ENCODE assay signal across 8 cellular contexts in genomic region chr22:30314918-30315317, GRCh38. TPM values are rescaled to one million over a fixed set of nuclear protein-coding genes. Genes with fewer than 3 reads are reported as not detected.
DNase-seq lines count a peak whose midpoint lies in the region; ATAC-seq and TF ChIP-seq lines count a peak whose summit lies in the region.

No MANE protein-coding gene starts in this region.

- no peaks in the 10 kb centered on the region for H3K27me3 ChIP-seq in CD8-positive, alpha-beta T cell (ENCODE audit: insufficient read depth, low read length)
- no peaks in the 10 kb centered on the region for H3K27me3 ChIP-seq in gastroesophageal sphincter

- peak overlapping the region; percentile 79 for H3K27ac Mint-ChIP-seq in CD8-positive, alpha-beta T cell
- H3K27ac Mint-ChIP-seq in IgD-negative memory B cell (peak overlapping the region; percentile 41 to 93 (median 69)), natural killer cell (peak overlapping the region; percentile 37 to 80)
- peak overlapping the region; percentile 75 for H3K27ac Mint-ChIP-seq in activated T-helper 2 cell treated with anti-CD3 and anti-CD28 coated beads, Interferon-gamma antibody, Interleukin-2, Interleukin-4, amounts not matched to agents 10 μg/mL and 5 μg/mL and 100 μg/mL, durations not matched to agents 14 hours and 24 hours and 36 hours

- no peaks in the 10 kb centered on the region for H3K9me3 Mint-ChIP-seq in CD8-positive, alpha-beta T cell
- no peaks in the 10 kb centered on the region for H3K9me3 Mint-ChIP-seq in IgD-negative memory B cell
- H3K9me3 Mint-ChIP-seq in activated T-helper 2 cell treated with anti-CD3 and anti-CD28 coated beads, Interferon-gamma antibody, Interleukin-2, Interleukin-4, amounts not matched to agents 10 μg/mL and 5 μg/mL and 100 μg/mL, durations not matched to agents 14 hours and 24 hours and 36 hours, result no peaks in the 10 kb centered on the region
- no peaks in the 10 kb centered on the region for H3K9me3 Mint-ChIP-seq in natural killer cell

- TF ChIP-seq CTCF in CD8-positive, alpha-beta T cell (IDR thresholded peaks at IDR 0.05), result no peak
- TF ChIP-seq CTCF in natural killer cell (IDR thresholded peaks at IDR 0.05), result no peak
- no peak for TF ChIP-seq CTCF in gastroesophageal sphincter (IDR thresholded peaks at IDR 0.05)

- peak; percentile 34 for ATAC-seq in CD8-positive, alpha-beta T cell
- ATAC-seq in natural killer cell, result peak in 2 of 3 donors; percentile 59 to 63
- no peak for ATAC-seq in gastroesophageal sphincter
- no peak for ATAC-seq in GM21367 (IDR thresholded peaks at IDR 0.05; ENCODE audit: unreplicated experiment)

- intact Hi-C loops in CD8-positive, alpha-beta T cell (cut with DNase I, micrococcal nuclease), result no loop called here
- intact Hi-C loops in activated T-helper 2 cell treated with anti-CD3 and anti-CD28 coated beads, Interferon-gamma antibody, Interleukin-2, Interleukin-4, amounts not matched to agents 10 μg/mL and 5 μg/mL and 100 μg/mL, durations not matched to agents 14 hours and 24 hours and 36 hours (cut with micrococcal nuclease), result loop anchor here (10.0 kb wide), 1 partner anchor 50 kb away; the partner anchor contains the start of gene OSM
- intact Hi-C loops in natural killer cell (cut with micrococcal nuclease), result no loop called here

- DNase-seq in CD8-positive, alpha-beta T cell, result peak in 3 of 7 experiments; percentile 43 to 55 (median 49)
- no peak for DNase-seq in activated T-helper 2 cell treated with anti-CD3 and anti-CD28 coated beads, Interferon-gamma antibody, Interleukin-2, Interleukin-4, amounts not matched to agents 10 μg/mL and 5 μg/mL and 100 μg/mL, durations not matched to agents 14 hours and 24 hours and 36 hours (ENCODE audit: low spot score)
- no peak for DNase-seq in natural killer cell
- no peak for DNase-seq in NCI-H748 treated with DMSO at 0.1 percent for 48 hours (lab: John Stamatoyannopoulos, UW)
- no peak for DNase-seq in H4 (ENCODE audit: low spot score)

- no peaks in the 10 kb centered on the region for H3K9me3 ChIP-seq in CD8-positive, alpha-beta T cell (ENCODE audit: low read length)
- no peaks in the 10 kb centered on the region for H3K9me3 ChIP-seq in gastroesophageal sphincter

- no peaks in the 10 kb centered on the region for H3K27me3 Mint-ChIP-seq in CD8-positive, alpha-beta T cell (ENCODE audit: low read depth)
- H3K27me3 Mint-ChIP-seq in IgD-negative memory B cell (no peaks in the 10 kb centered on the region), natural killer cell (ENCODE audit: low read depth in 2 of 2) (no peaks in the 10 kb centered on the region)
- H3K27me3 Mint-ChIP-seq in activated T-helper 2 cell treated with anti-CD3 and anti-CD28 coated beads, Interferon-gamma antibody, Interleukin-2, Interleukin-4, amounts not matched to agents 10 μg/mL and 5 μg/mL and 100 μg/mL, durations not matched to agents 14 hours and 24 hours and 36 hours (ENCODE audit: low read depth), result no peaks in the 10 kb centered on the region

- POLR2A ChIA-PET in CD8-positive, alpha-beta T cell (lab: Charles Lee), result interaction anchor here (0.6 to 11.2 kb wide), 4 partner anchors 9 to 25 kb away, joined by 3 to 184 read pairs (median 12); partner anchors contain the start of genes CASTOR1 and TBC1D10A

- peaks cover 56% of the 10 kb centered on the region for H3K36me3 Mint-ChIP-seq in CD8-positive, alpha-beta T cell
- peaks cover 3% of the 10 kb centered on the region for H3K36me3 Mint-ChIP-seq in IgD-negative memory B cell
- H3K36me3 Mint-ChIP-seq in activated T-helper 2 cell treated with anti-CD3 and anti-CD28 coated beads, Interferon-gamma antibody, Interleukin-2, Interleukin-4, amounts not matched to agents 10 μg/mL and 5 μg/mL and 100 μg/mL, durations not matched to agents 14 hours and 24 hours and 36 hours (ENCODE audit: low read depth), result peaks cover 54% of the 10 kb centered on the region
- H3K36me3 Mint-ChIP-seq in natural killer cell, result no peaks in the 10 kb centered on the region

- no peak for TF ChIP-seq POLR2A in gastroesophageal sphincter (IDR thresholded peaks at IDR 0.05)

- no peak for TF ChIP-seq EP300 in gastroesophageal sphincter (IDR thresholded peaks at IDR 0.05)

- H3K27ac ChIP-seq in CD8-positive, alpha-beta T cell (ENCODE audit: low read depth, low read length), result no peak overlapping the region
- H3K27ac ChIP-seq in gastroesophageal sphincter, result peak overlapping the region in 2 of 4 donors; percentile 8 to 35

- peaks cover 97% of the 10 kb centered on the region for H3K4me1 ChIP-seq in CD8-positive, alpha-beta T cell (ENCODE audit: insufficient read depth, low read length)
- peaks cover 9 to 100% (median 53%) of the 10 kb centered on the region in 3 donors for H3K4me1 ChIP-seq in gastroesophageal sphincter

- H3K36me3 ChIP-seq in CD8-positive, alpha-beta T cell (ENCODE audit: insufficient read depth, low read length), result peaks cover 6% of the 10 kb centered on the region
- H3K36me3 ChIP-seq in gastroesophageal sphincter, result peaks cover 0 to 9% of the 10 kb centered on the region in 2 donors

- CTCF ChIA-PET in CD8-positive, alpha-beta T cell (lab: Charles Lee), result interaction anchor here (0.8 to 3.7 kb wide), 4 partner anchors 9 to 72 kb away, joined by 3 to 24 read pairs (median 8); partner anchors contain the start of gene RNF215

- 84 to 94% methylated on average over 4 to 6 of the region's 8 CpGs for WGBS in gastroesophageal sphincter (ENCODE audit: low coverage in 1 of 2), 2 donors

- peak overlapping the region; percentile 35 for H3K4me3 Mint-ChIP-seq in CD8-positive, alpha-beta T cell
- H3K4me3 Mint-ChIP-seq in IgD-negative memory B cell (peak overlapping the region in 1 of 4 donors; percentile 16), natural killer cell (no peak overlapping the region)
- no peak overlapping the region for H3K4me3 Mint-ChIP-seq in activated T-helper 2 cell treated with anti-CD3 and anti-CD28 coated beads, Interferon-gamma antibody, Interleukin-2, Interleukin-4, amounts not matched to agents 10 μg/mL and 5 μg/mL and 100 μg/mL, durations not matched to agents 14 hours and 24 hours and 36 hours (ENCODE audit: low read depth)

- H3K4me3 ChIP-seq in CD8-positive, alpha-beta T cell (ENCODE audit: low read depth, low read length), result no peak overlapping the region
- H3K4me3 ChIP-seq in gastroesophageal sphincter, result no peak overlapping the region

- H3K4me1 Mint-ChIP-seq in CD8-positive, alpha-beta T cell (ENCODE audit: low read depth), result peaks cover 97% of the 10 kb centered on the region
- H3K4me1 Mint-ChIP-seq in IgD-negative memory B cell, result peaks cover 56 to 79% (median 79%) of the 10 kb centered on the region in 3 donors
- H3K4me1 Mint-ChIP-seq in activated T-helper 2 cell treated with anti-CD3 and anti-CD28 coated beads, Interferon-gamma antibody, Interleukin-2, Interleukin-4, amounts not matched to agents 10 μg/mL and 5 μg/mL and 100 μg/mL, durations not matched to agents 14 hours and 24 hours and 36 hours (ENCODE audit: low read depth), result peaks cover 90% of the 10 kb centered on the region
- H3K4me1 Mint-ChIP-seq in natural killer cell, result peaks cover 87 to 97% of the 10 kb centered on the region in 2 donors

RNA-seq across cellular contexts. Expression of gene TBC1D10A, which starts 11.8 kb away (rescaled TPM):
- total RNA-seq in CD8-positive, alpha-beta T cell, result 10 to 100 TPM; 77.5 to 87.3 TPM
- polyA plus RNA-seq in IgD-negative memory B cell, result 44.0 TPM
- 26.8 and 29.4 TPM in 2 replicates for total RNA-seq in activated T-helper 2 cell treated with anti-CD3 and anti-CD28 coated beads, Interferon-gamma antibody, Interleukin-2, Interleukin-4, amounts not matched to agents 10 μg/mL and 5 μg/mL and 100 μg/mL, durations not matched to agents 14 hours and 24 hours and 36 hours
- total RNA-seq in natural killer cell (10 to 100 TPM; 38.9 to 48.0 (median 47.9) TPM), gastroesophageal sphincter (10 to 100 TPM; 25.3 to 30.8 (median 26.0) TPM)
- 7.5 and 8.4 TPM in 2 replicates for total RNA-seq in H4 (2014; rRNA removed; shearing (Covaris generic))

RNA-seq across cellular contexts. Expression of gene CASTOR1, which starts 25.6 kb away (rescaled TPM):
- 10 to 100 TPM; 17.2 to 21.9 TPM for total RNA-seq in CD8-positive, alpha-beta T cell
- 15.7 TPM for polyA plus RNA-seq in IgD-negative memory B cell
- total RNA-seq in activated T-helper 2 cell treated with anti-CD3 and anti-CD28 coated beads, Interferon-gamma antibody, Interleukin-2, Interleukin-4, amounts not matched to agents 10 μg/mL and 5 μg/mL and 100 μg/mL, durations not matched to agents 14 hours and 24 hours and 36 hours, result 11.1 TPM in 2 replicates
- total RNA-seq in natural killer cell, result 10 to 100 TPM in 1 of 3 donors, 1 to 10 TPM in 2; 7.0 to 11.9 (median 8.8) TPM
- total RNA-seq in gastroesophageal sphincter, result 10 to 100 TPM; 12.9 to 17.1 (median 16.2) TPM
- total RNA-seq in H4 (2014; rRNA removed; shearing (Covaris generic)), result 2.9 and 6.6 TPM in 2 replicates

RNA-seq across cellular contexts. Expression of gene SF3A1, which starts 41.8 kb away (rescaled TPM):
- total RNA-seq in CD8-positive, alpha-beta T cell, result 100 to 1,000 TPM; 406 to 422 TPM
- polyA plus RNA-seq in IgD-negative memory B cell, result 120 TPM
- 287 and 325 TPM in 2 replicates for total RNA-seq in activated T-helper 2 cell treated with anti-CD3 and anti-CD28 coated beads, Interferon-gamma antibody, Interleukin-2, Interleukin-4, amounts not matched to agents 10 μg/mL and 5 μg/mL and 100 μg/mL, durations not matched to agents 14 hours and 24 hours and 36 hours
- total RNA-seq in natural killer cell (100 to 1,000 TPM; 309 to 340 (median 319) TPM), gastroesophageal sphincter (10 to 100 TPM; 46.1 to 80.8 (median 63.7) TPM)
- total RNA-seq in H4 (2014; rRNA removed; shearing (Covaris generic)), result 14.5 and 45.6 TPM in 2 replicates

RNA-seq across cellular contexts. Expression of gene CCDC157, which starts 41.9 kb away (rescaled TPM):
- 10 to 100 TPM in 1 of 2 experiments, 1 to 10 TPM in 1; 8.7 to 11.7 TPM for total RNA-seq in CD8-positive, alpha-beta T cell
- polyA plus RNA-seq in IgD-negative memory B cell, result 1.6 TPM
- total RNA-seq in activated T-helper 2 cell treated with anti-CD3 and anti-CD28 coated beads, Interferon-gamma antibody, Interleukin-2, Interleukin-4, amounts not matched to agents 10 μg/mL and 5 μg/mL and 100 μg/mL, durations not matched to agents 14 hours and 24 hours and 36 hours, result 3.2 and 4.3 TPM in 2 replicates
- total RNA-seq in natural killer cell, result 1 to 10 TPM; 7.7 to 9.7 (median 8.4) TPM
- 1 to 10 TPM in 3 of 4 donors, under 1 TPM in 1; 0.99 to 1.9 (median 1.5) TPM for total RNA-seq in gastroesophageal sphincter
- 0.70 and 1.4 TPM in 2 replicates for total RNA-seq in H4 (2014; rRNA removed; shearing (Covaris generic))

RNA-seq across cellular contexts. Expression of gene OSM, which starts 48.3 kb away (rescaled TPM):
- 10 to 100 TPM; 26.1 to 26.5 TPM for total RNA-seq in CD8-positive, alpha-beta T cell
- 0.79 TPM for polyA plus RNA-seq in IgD-negative memory B cell
- 148 and 152 TPM in 2 replicates for total RNA-seq in activated T-helper 2 cell treated with anti-CD3 and anti-CD28 coated beads, Interferon-gamma antibody, Interleukin-2, Interleukin-4, amounts not matched to agents 10 μg/mL and 5 μg/mL and 100 μg/mL, durations not matched to agents 14 hours and 24 hours and 36 hours
- total RNA-seq in natural killer cell (100 to 1,000 TPM in 1 of 3 donors, 10 to 100 TPM in 2; 17.4 to 142 (median 18.1) TPM), gastroesophageal sphincter (1 to 10 TPM in 2 of 4 donors, not detected in 2; 4.1 to 7.7 TPM)
- total RNA-seq in H4 (2014; rRNA removed; shearing (Covaris generic)), result not detected in 2 replicates

Comparison
In these comparisons a context has a peak if more than half of its experiments do, and no peak if none do; other contexts are left out.
1. ATAC-seq: peak in CD8-positive, alpha-beta T cell (single experiment) and natural killer cell (2 of 3); none in gastroesophageal sphincter (single experiment) and GM21367 (single experiment).
2. Peak in every context shown above with its lines, with median percentiles within 50 percentile points of each other: H3K27ac Mint-ChIP-seq.